In the genomic region with DNA sequence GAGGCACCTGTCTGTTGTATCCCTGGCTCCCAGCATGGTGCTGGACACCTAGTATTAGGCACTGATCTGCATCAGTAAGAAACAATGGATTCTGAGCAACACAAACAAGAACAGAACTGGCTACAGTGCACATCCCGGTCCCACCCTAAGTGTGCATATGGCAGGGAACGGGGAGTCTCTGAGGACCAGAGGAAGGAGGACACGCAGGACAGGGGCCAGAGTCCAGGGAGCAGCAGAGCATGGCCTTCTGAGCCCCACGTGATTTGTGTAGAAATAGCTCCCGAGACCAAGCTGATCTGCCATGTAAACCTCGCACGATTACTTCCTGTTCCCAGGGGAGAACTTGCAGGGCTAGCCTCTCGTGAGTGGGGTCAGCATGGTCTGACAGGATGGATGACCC, we compare ENCODE assay signal across 24 cellular contexts. TPM values are rescaled to one million over a fixed set of nuclear protein-coding genes. Genes with fewer than 3 reads are reported as not detected.
A peak's percentile ranks its signal among the peaks of the same experiment; 100 is the strongest.
DNase-seq lines count a peak whose midpoint lies in the region; ATAC-seq, FAIRE-seq and TF ChIP-seq lines count a peak whose summit lies in the region.
"Had no signal": no experiment of that assay in that cellular context is flagged by ENCODE, and none has a peak within 500 bp of the region (broad histone marks: within the 10 kb centered on the region; RNA-seq: fewer than 3 reads in every experiment).

No MANE protein-coding gene starts in this region.

- DNase-seq in NCI-H146 (lab: John Stamatoyannopoulos, UW) (peak; percentile 94), Peyer's patch (peak in 2 of 3 donors; percentile 83 to 90), left kidney (ENCODE audit: low read depth, low spot score) (peak; percentile 57), small intestine (peak; percentile 95), HUDEP-2 (lab: John Stamatoyannopoulos, UW; ENCODE audit: unreplicated experiment in 76 of 76) (no peak)
- DNase-seq: activated CD4-positive, alpha-beta T cell treated with anti-CD3 and anti-CD28 coated beads, Interleukin-2, amount 10 ng/mL, durations not matched to agents 24 days and 14 days; activated naive CD8-positive, alpha-beta T cell treated with anti-CD3 and anti-CD28 coated beads, Interleukin-2, amount 10 ng/mL, durations not matched to agents 7 days and 5 days; esophagus squamous epithelium; NCI-H1694 treated with DMSO at 0.1 percent for 48 hours; NCI-H510A; SIG-M5; stimulated activated CD4-positive, alpha-beta T cell treated with anti-CD3 and anti-CD28 coated beads, Interleukin-2, amount 100 ng/mL, for 48 hours; stimulated activated naive CD8-positive, alpha-beta T cell treated with anti-CD3 and anti-CD28 coated beads, Interleukin-15, Interleukin-2, amounts not matched to agents 100 U/mL and 50 U/mL, for 24 hours; T-cell; trophoblast cell had no signal

- no peak for ATAC-seq in HG02623 (IDR thresholded peaks at IDR 0.05; ENCODE audit: unreplicated experiment)
- no peak for ATAC-seq in HG02642 (IDR thresholded peaks at IDR 0.05; ENCODE audit: poor library complexity, unreplicated experiment)
- ATAC-seq in HG03571 (IDR thresholded peaks at IDR 0.05; ENCODE audit: unreplicated experiment), result no peak
- ATAC-seq: gastroesophageal sphincter; stimulated activated naive CD8-positive, alpha-beta T cell treated with anti-CD3 and anti-CD28 coated beads, Interleukin-15, Interleukin-2, amounts not matched to agents 100 U/mL and 50 U/mL, for 24 hours; T-cell had no signal

- H3K36me3 ChIP-seq in Peyer's patch (no peaks in the 10 kb centered on the region), small intestine (ENCODE audit: control insufficient read depth in 2 of 2, insufficient read depth in 2 of 2, low read length in 2 of 2) (no peaks in the 10 kb centered on the region)
- H3K36me3 ChIP-seq: esophagus squamous epithelium, gastroesophageal sphincter, prostate gland had no signal

- no peak for FAIRE-seq in small intestine (lab: Jason Lieb, UNC)
- FAIRE-seq: H54 had no signal

- H3K9me3 ChIP-seq in Peyer's patch, result no peaks in the 10 kb centered on the region
- H3K9me3 ChIP-seq in small intestine (ENCODE audit: control insufficient read depth, low read depth), result no peaks in the 10 kb centered on the region
- H3K9me3 ChIP-seq: esophagus squamous epithelium, gastroesophageal sphincter, prostate gland had no signal

- TF ChIP-seq POLR2A in Peyer's patch (IDR thresholded peaks at IDR 0.05), result peak; percentile 47 to 53

- no peak overlapping the region for H3K4me3 ChIP-seq in Peyer's patch
- no peak overlapping the region for H3K4me3 ChIP-seq in small intestine (ENCODE audit: low read depth in 1 of 2, low read length in 2 of 2)
- H3K4me3 ChIP-seq: esophagus squamous epithelium, gastroesophageal sphincter, prostate gland had no signal

- H3K27ac ChIP-seq in Peyer's patch, result peak overlapping the region in 3 of 4 donors; percentile 38 to 94 (median 88)
- H3K27ac ChIP-seq in small intestine (ENCODE audit: low read depth in 1 of 2, low read length in 1 of 2), result peak overlapping the region; percentile 71 to 92
- H3K27ac ChIP-seq: esophagus squamous epithelium, gastroesophageal sphincter, prostate gland had no signal

- no peaks in the 10 kb centered on the region for H3K27me3 ChIP-seq in Peyer's patch
- H3K27me3 ChIP-seq in small intestine (ENCODE audit: control insufficient read depth in 2 of 2, insufficient read depth in 2 of 2, low read length in 2 of 2), result no peaks in the 10 kb centered on the region
- H3K27me3 ChIP-seq: esophagus squamous epithelium, gastroesophageal sphincter had no signal

- WGBS in small intestine, 3 donors, result 12 to 45% (median 30%) methylated on average over 8 of the region's 8 CpGs

- H3K4me1 ChIP-seq in Peyer's patch, result peaks cover 0 to 35% (median 3%) of the 10 kb centered on the region in 4 donors
- H3K4me1 ChIP-seq in small intestine (ENCODE audit: control insufficient read depth in 2 of 2, insufficient read depth in 1 of 2, low read depth in 1 of 2, low read length in 1 of 2), result peaks cover 3 to 4% of the 10 kb centered on the region in 2 donors
- H3K4me1 ChIP-seq: prostate gland had no signal

- TF ChIP-seq CTCF in Peyer's patch (IDR thresholded peaks at IDR 0.05), result no peak

RNA-seq across cellular contexts. Expression of a gene that starts 12.7 kb away (rescaled TPM):
- 1 to 10 TPM in 3 of 4 donors, not detected in 1; 1.7 to 6.7 (median 6.4) TPM for total RNA-seq in Peyer's patch
- 1 to 10 TPM in 2 of 3 donors, under 1 TPM in 1; 0.54 to 2.1 (median 1.6) TPM for polyA plus RNA-seq in small intestine
- total RNA-seq: Daoy had no signal

RNA-seq across cellular contexts. Expression of a gene that starts 34.2 kb away (rescaled TPM):
- total RNA-seq in Peyer's patch, result 10 to 100 TPM; 14.9 to 33.2 (median 29.8) TPM
- polyA plus RNA-seq in small intestine, result 10 to 100 TPM; 11.9 to 23.9 (median 16.2) TPM
- total RNA-seq: activated CD4-positive, alpha-beta T cell treated with anti-CD3 and anti-CD28 coated beads, Interleukin-2, amount 10 ng/mL, durations not matched to agents 24 days and 14 days; Daoy; skeletal muscle tissue had no signal
- polyA plus RNA-seq: neural cell had no signal

RNA-seq across cellular contexts. Expression of a gene that starts 36.9 kb away (rescaled TPM):
- total RNA-seq in Peyer's patch, result 1,000 to 10,000 TPM in 3 of 4 donors, 100 to 1,000 TPM in 1; 961 to 2,313 (median 1,456) TPM
- polyA plus RNA-seq in small intestine, result 1,000 to 10,000 TPM; 1,228 to 2,084 (median 1,997) TPM

RNA-seq across cellular contexts. Expression of a gene that starts 39.1 kb away (rescaled TPM):
- total RNA-seq in Peyer's patch, result 100 to 1,000 TPM in 1 of 4 donors, 10 to 100 TPM in 3; 68.3 to 101 (median 78.9) TPM
- polyA plus RNA-seq in small intestine, result 100 to 1,000 TPM in 1 of 3 donors, 10 to 100 TPM in 2; 62.2 to 118 (median 85.4) TPM

RNA-seq across cellular contexts. Expression of a gene that starts 40.3 kb away (rescaled TPM):
- 10 to 100 TPM; 14.9 to 35.8 (median 35.0) TPM for total RNA-seq in Peyer's patch
- 1 to 10 TPM; 6.9 to 9.5 (median 8.6) TPM for polyA plus RNA-seq in small intestine

Comparison
In these comparisons a context has a peak if more than half of its experiments do, and no peak if none do; other contexts are left out.
1. DNase-seq: peak in NCI-H146 (single experiment), Peyer's patch (2 of 3), left kidney (single experiment) and small intestine (single experiment); none in HUDEP-2 (0 of 76).